In genomic region chr15:22806156-22806555, GRCh38 we compare ENCODE assay signal across 17 cellular contexts. TPM values are rescaled to one million over a fixed set of nuclear protein-coding genes. Genes with fewer than 3 reads are reported as not detected.
DNase-seq lines count a peak whose midpoint lies in the region; ATAC-seq and FAIRE-seq lines count a peak whose summit lies in the region.
"Had no signal": no experiment of that assay in that cellular context is flagged by ENCODE, and none has a peak within 500 bp of the region (broad histone marks: within the 10 kb centered on the region; RNA-seq: fewer than 3 reads in every experiment).

No MANE protein-coding gene starts in this region.

- intact Hi-C loops in cardiac septum (cut with DNase I), result no loop called here
- intact Hi-C loops in left cardiac atrium (cut with DNase I), result no loop called here

- H3K9me3 Mint-ChIP-seq in stimulated activated memory B cell treated with anti-CD40 and anti-IgM and Interleukin-4, amounts not matched to agents 10 μg/mL and 1 μg/mL and 100 μg/mL, for 72 hours, result no peaks in the 10 kb centered on the region
- H3K9me3 Mint-ChIP-seq: CD8-positive, alpha-beta memory T cell; GM23338 had no signal

- peaks cover 44% of the 10 kb centered on the region for H3K4me1 Mint-ChIP-seq in stimulated activated memory B cell treated with anti-CD40 and anti-IgM and Interleukin-4, amounts not matched to agents 10 μg/mL and 1 μg/mL and 100 μg/mL, for 72 hours

- H3K27me3 Mint-ChIP-seq in stimulated activated memory B cell treated with anti-CD40 and anti-IgM and Interleukin-4, amounts not matched to agents 10 μg/mL and 1 μg/mL and 100 μg/mL, for 72 hours, result no peaks in the 10 kb centered on the region
- H3K27me3 Mint-ChIP-seq: CD8-positive, alpha-beta memory T cell had no signal

- ATAC-seq in left cardiac atrium, result no peak
- ATAC-seq in stimulated activated memory B cell treated with anti-CD40 and anti-IgM and Interleukin-4, amounts not matched to agents 10 μg/mL and 1 μg/mL and 100 μg/mL, for 72 hours, result no peak
- ATAC-seq: GM12878, GM23338, HCT116 had no signal

- H3K27ac Mint-ChIP-seq in stimulated activated memory B cell treated with anti-CD40 and anti-IgM and Interleukin-4, amounts not matched to agents 10 μg/mL and 1 μg/mL and 100 μg/mL, for 72 hours, result no peak overlapping the region
- H3K27ac Mint-ChIP-seq: GM23338 had no signal

- DNase-seq in cardiac septum (ENCODE audit: low spot score) (peak; percentile 50), left cardiac atrium (no peak), frontal cortex (ENCODE audit: low spot score in 2 of 2) (peak; percentile 8 to 33), middle frontal gyrus (ENCODE audit: extremely low spot score, low spot score) (peak; percentile 35), NCI-H2107 treated with DMSO at 0.1 percent for 48 hours (lab: John Stamatoyannopoulos, UW; ENCODE audit: unreplicated experiment) (no peak), HuH-7.5 (ENCODE audit: low spot score) (no peak)
- DNase-seq in activated naive CD4-positive, alpha-beta T cell (lab: John Stamatoyannopoulos, UW), result no peak
- DNase-seq: CD8-positive, alpha-beta memory T cell; GDM1; NCI-H1436 treated with DMSO at 0.1 percent for 48 hours; NCI-H2029 treated with DMSO at 0.1 percent for 48 hours; NCI-H510A had no signal

- H3K36me3 Mint-ChIP-seq in stimulated activated memory B cell treated with anti-CD40 and anti-IgM and Interleukin-4, amounts not matched to agents 10 μg/mL and 1 μg/mL and 100 μg/mL, for 72 hours, result peaks cover 3% of the 10 kb centered on the region

- peak; percentile 53 for FAIRE-seq in frontal cortex (lab: Jason Lieb, UNC)
- FAIRE-seq: GM12878, GM18507 had no signal

- no peak overlapping the region for H3K4me3 Mint-ChIP-seq in stimulated activated memory B cell treated with anti-CD40 and anti-IgM and Interleukin-4, amounts not matched to agents 10 μg/mL and 1 μg/mL and 100 μg/mL, for 72 hours
- H3K4me3 Mint-ChIP-seq: CD8-positive, alpha-beta memory T cell; GM23338 had no signal

RNA-seq across cellular contexts. Expression of gene NIPA1, which starts 19.7 kb away (rescaled TPM):
- total RNA-seq in cardiac septum (6.1 TPM), left cardiac atrium (1 to 10 TPM; 5.3 to 7.4 TPM), frontal cortex (21.6 TPM)

RNA-seq across cellular contexts. Expression of gene NIPA2, which starts 32.3 kb away (rescaled TPM):
- total RNA-seq in cardiac septum (24.3 TPM), left cardiac atrium (10 to 100 TPM; 23.7 to 35.6 TPM), frontal cortex (45.2 TPM)

Comparison
In these comparisons a context has a peak if more than half of its experiments do, and no peak if none do; other contexts are left out.
1. DNase-seq: peak in cardiac septum (single experiment), frontal cortex (2 of 2) and middle frontal gyrus (single experiment); none in left cardiac atrium (single experiment), activated naive CD4-positive, alpha-beta T cell (0 of 4), NCI-H2107 treated with DMSO at 0.1 percent for 48 hours (single experiment) and HuH-7.5 (single experiment).